7 cellular contexts compared by ENCODE assay signal in the genomic region with DNA sequence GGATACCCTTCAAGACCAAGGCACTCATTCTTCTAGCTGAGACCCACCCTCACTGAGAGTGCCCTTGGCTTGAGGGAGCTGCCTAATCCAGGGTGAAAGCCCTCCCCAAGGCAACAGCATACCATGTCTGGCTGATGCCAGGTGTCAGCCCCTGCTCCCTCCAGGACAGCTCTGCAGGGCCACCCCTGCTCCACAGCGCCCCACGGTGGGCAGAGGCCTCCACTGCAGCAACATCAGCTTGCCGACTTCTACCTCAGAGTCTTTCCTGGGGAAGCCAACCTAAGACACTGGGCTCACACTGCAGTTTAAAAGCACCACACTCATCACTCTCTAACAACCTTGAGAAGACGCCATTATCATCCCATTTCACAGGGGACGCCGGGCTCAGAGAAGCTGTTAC. TPM values are rescaled to one million over a fixed set of nuclear protein-coding genes. Genes with fewer than 3 reads are reported as not detected.
DNase-seq lines count a peak whose midpoint lies in the region.

No MANE protein-coding gene starts in this region.

- no peaks in the 10 kb centered on the region for H4K20me1 ChIP-seq in Karpas-422 (ENCODE audit: insufficient read depth, low read depth, low read length)

- no peak overlapping the region for H3K4me3 ChIP-seq in Karpas-422 (ENCODE audit: low read length)

- H2AFZ ChIP-seq in Karpas-422 (ENCODE audit: low read length): no peak overlapping the region

- no peak overlapping the region for H3K4me2 ChIP-seq in Karpas-422 (ENCODE audit: low read depth, low read length, poor library complexity, severe bottlenecking)

- H3K27ac ChIP-seq in Karpas-422 (ENCODE audit: low read length): no peak overlapping the region

- no peaks in the 10 kb centered on the region for H3K27me3 Mint-ChIP-seq in activated T-cell treated with anti-CD3 and anti-CD28 coated beads, Interleukin-2, amount 50 U/mL, for 24 hours

- H3K36me3 ChIP-seq in Karpas-422 (ENCODE audit: insufficient read depth, low read length): no peaks in the 10 kb centered on the region

- no peaks in the 10 kb centered on the region for H3K4me1 ChIP-seq in Karpas-422 (ENCODE audit: low read length)

- H3K9me3 ChIP-seq in Karpas-422 (ENCODE audit: low read length): no peaks in the 10 kb centered on the region

- no peak overlapping the region for H3K4me3 Mint-ChIP-seq in activated T-cell treated with anti-CD3 and anti-CD28 coated beads, Interleukin-2, amount 50 U/mL, for 24 hours

- peaks cover 37% of the 10 kb centered on the region for H3K36me3 Mint-ChIP-seq in activated T-cell treated with anti-CD3 and anti-CD28 coated beads, Interleukin-2, amount 50 U/mL, for 24 hours (ENCODE audit: low read depth)

- H3K9me3 Mint-ChIP-seq in activated T-cell treated with anti-CD3 and anti-CD28 coated beads, Interleukin-2, amount 50 U/mL, for 24 hours: no peaks in the 10 kb centered on the region

- no peaks in the 10 kb centered on the region for H3K9me2 ChIP-seq in Karpas-422 (replicated peaks; ENCODE audit: insufficient read depth, low read length)

- DNase-seq in GDM1 (lab: John Stamatoyannopoulos, UW): peak; percentile 35
- peak; percentile 74 for DNase-seq in Karpas-422
- peak; percentile 67 for DNase-seq in activated T-cell treated with anti-CD3 and anti-CD28 coated beads, Interleukin-2, amount 50 U/mL, for 24 hours
- DNase-seq in iPS-NIHi11 (ENCODE audit: low spot score): peak; percentile 85
- peak; percentile 7 for DNase-seq in stimulated activated CD8-positive, alpha-beta memory T cell treated with anti-CD3 and anti-CD28 coated beads, Interleukin-4, amount 100 ng/mL, for 24 hours (ENCODE audit: low read depth)
- DNase-seq in DMS79 (lab: John Stamatoyannopoulos, UW): no peak
- DNase-seq in NCI-H187 (lab: John Stamatoyannopoulos, UW): no peak

- H3K79me2 ChIP-seq in Karpas-422 (ENCODE audit: low read length): no peaks in the 10 kb centered on the region

- no peaks in the 10 kb centered on the region for H3K27me3 ChIP-seq in Karpas-422 (ENCODE audit: low read length)

- H3K9ac ChIP-seq in Karpas-422 (ENCODE audit: low read length): no peak overlapping the region

- no peak overlapping the region for H3K27ac Mint-ChIP-seq in activated T-cell treated with anti-CD3 and anti-CD28 coated beads, Interleukin-2, amount 50 U/mL, for 24 hours

- H3K4me1 Mint-ChIP-seq in activated T-cell treated with anti-CD3 and anti-CD28 coated beads, Interleukin-2, amount 50 U/mL, for 24 hours (ENCODE audit: low read depth): no peaks in the 10 kb centered on the region

RNA-seq across cellular contexts. Expression of a gene that starts 29.0 kb away (rescaled TPM):
- total RNA-seq in Karpas-422 (2014; rRNA removed; shearing (Covaris generic); ENCODE audit: low replicate concordance): 0.97 and 1.1 TPM in 2 replicates

RNA-seq across cellular contexts. Expression of a gene that starts 45.3 kb away (rescaled TPM):
- 8.3 and 10.9 TPM in 2 replicates for total RNA-seq in Karpas-422 (2014; rRNA removed; shearing (Covaris generic); ENCODE audit: low replicate concordance)

RNA-seq across cellular contexts. Expression of a gene that starts 50.3 kb away (rescaled TPM):
- 0.71 TPM in 1 of 2 replicates, not detected in the other for total RNA-seq in Karpas-422 (2014; rRNA removed; shearing (Covaris generic); ENCODE audit: low replicate concordance)

Comparison
In these comparisons a context has a peak if more than half of its experiments do, and no peak if none do; other contexts are left out.
1. DNase-seq: peak in GDM1 (single experiment), Karpas-422 (single experiment), activated T-cell treated with anti-CD3 and anti-CD28 coated beads, Interleukin-2, amount 50 U/mL, for 24 hours (single experiment), iPS-NIHi11 (single experiment) and stimulated activated CD8-positive, alpha-beta memory T cell treated with anti-CD3 and anti-CD28 coated beads, Interleukin-4, amount 100 ng/mL, for 24 hours (single experiment); none in DMS79 (single experiment) and NCI-H187 (0 of 2).